1 cellular context compared by ENCODE assay signal in genomic region chr20:4569092-4569491, GRCh38.
TF ChIP-seq lines count a peak whose summit lies in the region.

No MANE protein-coding gene starts in this region.

TF ChIP-seq in HCT116, 20 proteins besides CTCF, POLR2A, EP300 and RAD21 (continued from another document):
- TF ChIP-seq YY1 (IDR thresholded peaks at IDR 0.05; ENCODE audit: extremely low read depth, insufficient replicate concordance, low read depth, low read length) (no peak), ATF3 (IDR thresholded peaks at IDR 0.05) (no peak)
